8 cellular contexts compared by ENCODE assay signal in the genomic region with DNA sequence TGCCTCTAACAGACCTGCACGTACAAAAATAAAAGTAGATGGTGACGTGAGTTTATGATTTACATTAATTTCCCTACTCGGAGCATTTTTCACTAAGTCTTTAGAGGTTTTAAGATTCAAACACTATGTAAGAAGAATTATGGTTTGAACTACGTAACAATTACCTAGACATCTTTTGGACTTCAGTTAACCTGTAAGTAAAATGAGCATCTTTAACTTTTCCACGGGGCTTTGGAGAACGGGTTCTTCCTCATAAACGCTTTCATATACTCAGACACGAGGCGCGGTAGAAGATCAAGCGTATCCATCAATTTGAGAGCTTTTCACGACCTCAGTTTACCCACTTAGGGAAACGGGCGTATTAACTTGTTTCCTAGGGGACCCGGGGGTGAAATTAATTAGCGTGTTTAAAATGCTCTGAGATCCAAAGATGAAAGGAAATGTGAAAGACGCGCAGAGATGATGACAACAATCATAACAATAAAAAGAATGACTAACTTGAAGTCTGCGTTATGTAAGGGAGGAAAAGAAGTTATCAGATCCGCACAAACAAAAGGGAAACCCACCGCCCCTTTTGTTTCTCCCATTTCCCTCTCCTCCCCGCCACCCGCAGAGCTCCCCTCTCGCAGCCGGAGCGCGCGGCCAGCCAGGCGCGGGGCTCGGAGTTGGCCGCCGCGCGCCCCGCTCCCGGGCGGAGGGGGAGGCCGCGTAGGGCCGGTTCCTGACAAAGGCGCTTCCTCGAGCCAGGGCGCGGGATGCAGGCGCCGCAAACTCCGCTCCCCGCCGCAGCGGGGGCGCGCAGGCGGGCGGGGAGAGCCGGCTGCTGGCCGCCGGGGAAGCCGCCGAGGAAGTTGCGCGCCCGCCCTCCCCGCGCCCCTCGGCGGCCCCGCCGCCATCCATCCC. TPM values are rescaled to one million over a fixed set of nuclear protein-coding genes. Genes with fewer than 3 reads are reported as not detected.
A peak's percentile ranks its signal among the peaks of the same experiment; 100 is the strongest.
DNase-seq lines count a peak whose midpoint lies in the region; ATAC-seq, FAIRE-seq and TF ChIP-seq lines count a peak whose summit lies in the region.

No MANE protein-coding gene starts in this region.

- TF ChIP-seq EP300 in A549 (IDR thresholded peaks at IDR 0.05), result no peak

- TF ChIP-seq POLR2A in A549 (IDR thresholded peaks at IDR 0.05; ENCODE audit: low read length), result no peak

- H3K4me3 ChIP-seq in A549, result peak overlapping the region; percentile 81
- H3K4me3 ChIP-seq in fibroblast of mammary gland (ENCODE audit: control insufficient read depth, low read depth, low read length), result peak overlapping the region; percentile 88

- TF ChIP-seq CTCF in A549 (IDR thresholded peaks at IDR 0.05), result no peak; the same call in 2 of the 3 replicates
- TF ChIP-seq CTCF in fibroblast of mammary gland (conservative IDR thresholded peaks at IDR 0.05; ENCODE audit: control insufficient read depth, insufficient read depth, low read depth, low read length), result no peak

- no peaks in the 10 kb centered on the region; the same call in 2 of the 3 replicates for H3K4me1 ChIP-seq in A549

- H3K4me1 Mint-ChIP-seq in activated T-cell treated with anti-CD3 and anti-CD28 coated beads, Interleukin-2, amount 50 U/mL, for 4 hours (ENCODE audit: low read depth), result peaks cover 33% of the 10 kb centered on the region
- H3K4me1 Mint-ChIP-seq in naive thymus-derived CD8-positive, alpha-beta T cell, result peaks cover 17 to 39% (median 38%) of the 10 kb centered on the region in 4 donors

- H3K4me2 ChIP-seq in A549, result peak overlapping the region; percentile 76

- H3K36me3 Mint-ChIP-seq in activated T-cell treated with anti-CD3 and anti-CD28 coated beads, Interleukin-2, amount 50 U/mL, for 4 hours (ENCODE audit: insufficient read depth), result peaks cover 24% of the 10 kb centered on the region
- peaks cover 0 to 5% (median 0%) of the 10 kb centered on the region in 3 donors for H3K36me3 Mint-ChIP-seq in naive thymus-derived CD8-positive, alpha-beta T cell

- peak overlapping the region; percentile 68 to 81 for H3K27ac ChIP-seq in A549

- H3K9me3 Mint-ChIP-seq in activated T-cell treated with anti-CD3 and anti-CD28 coated beads, Interleukin-2, amount 50 U/mL, for 4 hours, result no peaks in the 10 kb centered on the region
- H3K9me3 Mint-ChIP-seq in naive thymus-derived CD8-positive, alpha-beta T cell, result no peaks in the 10 kb centered on the region

- FAIRE-seq in A549 (lab: Jason Lieb, UNC) (no peak), urothelium cell line (lab: Jason Lieb, UNC) (no peak)

- H3K9me3 ChIP-seq in A549, result no peaks in the 10 kb centered on the region

- peak; percentile 55 to 62 for ATAC-seq in A549
- ATAC-seq in GM18502 (IDR thresholded peaks at IDR 0.05; ENCODE audit: poor library complexity, unreplicated experiment), result peak; percentile 18
- ATAC-seq in HG02970 (IDR thresholded peaks at IDR 0.05; ENCODE audit: low FRiP score, unreplicated experiment), result peak; percentile 5
- ATAC-seq in activated T-cell treated with anti-CD3 and anti-CD28 coated beads, Interleukin-2, amount 50 U/mL, for 4 hours, result peak; percentile 34 to 36
- peak; percentile 19 to 26 for ATAC-seq in naive thymus-derived CD8-positive, alpha-beta T cell

- CTCF ChIA-PET in A549 (lab: Yijun Ruan, JAX), result no interaction called here

- 3% methylated on average over 39 of the region's 69 CpGs for WGBS in A549 (ENCODE audit: missing lambda C conversion rate)

- TF ChIP-seq RAD21 in A549 (conservative IDR thresholded peaks at IDR 0.05 in 1 of 2, IDR thresholded peaks at IDR 0.05 in 1 of 2), result no peak

- H3K4me3 Mint-ChIP-seq in activated T-cell treated with anti-CD3 and anti-CD28 coated beads, Interleukin-2, amount 50 U/mL, for 4 hours, result peak overlapping the region; percentile 93
- H3K4me3 Mint-ChIP-seq in naive thymus-derived CD8-positive, alpha-beta T cell, result peak overlapping the region; percentile 89 to 99 (median 96)

- peak overlapping the region; percentile 93 to 98 (median 97) for H3K27ac Mint-ChIP-seq in naive thymus-derived CD8-positive, alpha-beta T cell

- peak; percentile 26 to 28 for DNase-seq in A549 (ENCODE audit: low read depth in 1 of 2, low spot score in 1 of 2)
- peak; percentile 76 for DNase-seq in NCI-H2227 (lab: John Stamatoyannopoulos, UW; ENCODE audit: unreplicated experiment)
- peak; percentile 9 for DNase-seq in activated T-cell treated with anti-CD3 and anti-CD28 coated beads, Interleukin-2, amount 50 U/mL, for 4 hours
- peak; percentile 43 for DNase-seq in fibroblast of mammary gland (ENCODE audit: low read depth)
- peak in 9 of 10 donors; percentile 22 to 68 (median 37) for DNase-seq in naive thymus-derived CD8-positive, alpha-beta T cell
- peak; percentile 49 for DNase-seq in urothelium cell line (ENCODE audit: low spot score)

- POLR2A ChIA-PET in A549 (lab: Yijun Ruan, JAX), result interaction anchor here (0.5 to 0.6 kb wide), 2 partner anchors 184 to 774 kb away, joined by 3 to 4 read pairs; no protein-coding TSS in a partner anchor
- POLR2A ChIA-PET in naive thymus-derived CD8-positive, alpha-beta T cell (lab: Charles Lee), result interaction anchor here (0.5 to 2.9 kb wide), 8 partner anchors 9 to 308 kb away, joined by 3 to 22 read pairs (median 4); no protein-coding TSS in a partner anchor

- no peaks in the 10 kb centered on the region for H3K27me3 Mint-ChIP-seq in activated T-cell treated with anti-CD3 and anti-CD28 coated beads, Interleukin-2, amount 50 U/mL, for 4 hours (ENCODE audit: low read depth)
- H3K27me3 Mint-ChIP-seq in naive thymus-derived CD8-positive, alpha-beta T cell, result no peaks in the 10 kb centered on the region

TF ChIP-seq in A549, 52 proteins besides CTCF, POLR2A, EP300 and RAD21 (continues in another document):
- TF ChIP-seq MAFK (IDR thresholded peaks at IDR 0.05; ENCODE audit: partially characterized antibody) (no peak), PHF8 (IDR thresholded peaks at IDR 0.05; ENCODE audit: borderline replicate concordance, low read depth) (no peak), HDAC2 (IDR thresholded peaks at IDR 0.05) (no peak), CBX8 (IDR thresholded peaks at IDR 0.05) (no peak; the same call in 1 of the 2 replicates), HOXA7 (CRISPR knock-in tag; IDR thresholded peaks at IDR 0.05) (no peak), ZSCAN20 (CRISPR knock-in tag; IDR thresholded peaks at IDR 0.05) (no peak), KDM5A (IDR thresholded peaks at IDR 0.05) (no peak), ZFP36 (IDR thresholded peaks at IDR 0.05; ENCODE audit: borderline replicate concordance, partially characterized antibody) (peak; percentile 22), RARB (CRISPR knock-in tag; IDR thresholded peaks at IDR 0.05) (no peak), FOSL2 (IDR thresholded peaks at IDR 0.05) (no peak), FOSL2 (CRISPR knock-in tag; IDR thresholded peaks at IDR 0.05) (no peak), CHD2 (IDR thresholded peaks at IDR 0.05; ENCODE audit: low read length, partially characterized antibody) (no peak), BHLHE40 (IDR thresholded peaks at IDR 0.05; ENCODE audit: low read depth, low read length) (no peak), NFE2L2 (conservative IDR thresholded peaks at IDR 0.05; ENCODE audit: low read length) (no peak)
- TF ChIP-seq, protein P1, sequence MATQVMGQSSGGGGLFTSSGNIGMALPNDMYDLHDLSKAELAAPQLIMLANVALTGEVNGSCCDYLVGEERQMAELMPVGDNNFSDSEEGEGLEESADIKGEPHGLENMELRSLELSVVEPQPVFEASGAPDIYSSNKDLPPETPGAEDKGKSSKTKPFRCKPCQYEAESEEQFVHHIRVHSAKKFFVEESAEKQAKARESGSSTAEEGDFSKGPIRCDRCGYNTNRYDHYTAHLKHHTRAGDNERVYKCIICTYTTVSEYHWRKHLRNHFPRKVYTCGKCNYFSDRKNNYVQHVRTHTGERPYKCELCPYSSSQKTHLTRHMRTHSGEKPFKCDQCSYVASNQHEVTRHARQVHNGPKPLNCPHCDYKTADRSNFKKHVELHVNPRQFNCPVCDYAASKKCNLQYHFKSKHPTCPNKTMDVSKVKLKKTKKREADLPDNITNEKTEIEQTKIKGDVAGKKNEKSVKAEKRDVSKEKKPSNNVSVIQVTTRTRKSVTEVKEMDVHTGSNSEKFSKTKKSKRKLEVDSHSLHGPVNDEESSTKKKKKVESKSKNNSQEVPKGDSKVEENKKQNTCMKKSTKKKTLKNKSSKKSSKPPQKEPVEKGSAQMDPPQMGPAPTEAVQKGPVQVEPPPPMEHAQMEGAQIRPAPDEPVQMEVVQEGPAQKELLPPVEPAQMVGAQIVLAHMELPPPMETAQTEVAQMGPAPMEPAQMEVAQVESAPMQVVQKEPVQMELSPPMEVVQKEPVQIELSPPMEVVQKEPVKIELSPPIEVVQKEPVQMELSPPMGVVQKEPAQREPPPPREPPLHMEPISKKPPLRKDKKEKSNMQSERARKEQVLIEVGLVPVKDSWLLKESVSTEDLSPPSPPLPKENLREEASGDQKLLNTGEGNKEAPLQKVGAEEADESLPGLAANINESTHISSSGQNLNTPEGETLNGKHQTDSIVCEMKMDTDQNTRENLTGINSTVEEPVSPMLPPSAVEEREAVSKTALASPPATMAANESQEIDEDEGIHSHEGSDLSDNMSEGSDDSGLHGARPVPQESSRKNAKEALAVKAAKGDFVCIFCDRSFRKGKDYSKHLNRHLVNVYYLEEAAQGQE (IDR thresholded peaks at IDR 0.05), result no peak
- TF ChIP-seq, protein P2, sequence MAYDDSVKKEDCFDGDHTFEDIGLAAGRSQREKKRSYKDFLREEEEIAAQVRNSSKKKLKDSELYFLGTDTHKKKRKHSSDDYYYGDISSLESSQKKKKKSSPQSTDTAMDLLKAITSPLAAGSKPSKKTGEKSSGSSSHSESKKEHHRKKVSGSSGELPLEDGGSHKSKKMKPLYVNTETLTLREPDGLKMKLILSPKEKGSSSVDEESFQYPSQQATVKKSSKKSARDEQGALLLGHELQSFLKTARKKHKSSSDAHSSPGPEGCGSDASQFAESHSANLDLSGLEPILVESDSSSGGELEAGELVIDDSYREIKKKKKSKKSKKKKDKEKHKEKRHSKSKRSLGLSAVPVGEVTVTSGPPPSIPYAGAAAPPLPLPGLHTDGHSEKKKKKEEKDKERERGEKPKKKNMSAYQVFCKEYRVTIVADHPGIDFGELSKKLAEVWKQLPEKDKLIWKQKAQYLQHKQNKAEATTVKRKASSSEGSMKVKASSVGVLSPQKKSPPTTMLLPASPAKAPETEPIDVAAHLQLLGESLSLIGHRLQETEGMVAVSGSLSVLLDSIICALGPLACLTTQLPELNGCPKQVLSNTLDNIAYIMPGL (CRISPR knock-in tag; IDR thresholded peaks at IDR 0.05; ENCODE audit: borderline replicate concordance), result no peak

RNA-seq across cellular contexts. Expression of a gene that starts 0.8 kb away (rescaled TPM):
- polyA plus RNA-seq in A549 (2011; rRNA removed), result 3.7 and 5.1 TPM in 2 replicates
- polyA plus RNA-seq in A549 (2012; cell fraction: cytosol; rRNA removed), result 0.83 and 1.0 TPM in 2 replicates
- 0.95 and 1.6 TPM in 2 replicates for polyA plus RNA-seq in A549 (2012; cell fraction: nucleus; rRNA removed)
- 0.90 to 2.1 TPM (median 1.4 TPM) in 3 replicates for polyA plus RNA-seq in A549 (2017; fragmentation: RNase III; extraction: RNeasy Plus Mini Kit Qiagen cat#74134 plus additional on column Dnase treatment)
- polyA minus RNA-seq in A549 (2011; rRNA and poly(A)+ RNA removed), result 1.6 and 2.5 TPM in 2 replicates
- 10 to 100 TPM; 49.0 to 71.8 (median 68.1) TPM for total RNA-seq in activated T-cell treated with anti-CD3 and anti-CD28 coated beads, Interleukin-2, amount 50 U/mL, for 4 hours
- total RNA-seq in naive thymus-derived CD8-positive, alpha-beta T cell, result 10 to 100 TPM; 26.9 to 27.8 TPM
- 1 to 10 TPM; 4.7 to 5.8 (median 5.3) TPM for polyA plus RNA-seq in naive thymus-derived CD8-positive, alpha-beta T cell

Comparison
In these comparisons a context has a peak if more than half of its experiments do, and no peak if none do; other contexts are left out.
1. Peak in every context shown above with its lines: DNase-seq, ATAC-seq, H3K4me3 ChIP-seq and H3K27ac ChIP-seq.
2. ATAC-seq: peak in every context shown above with its lines; median percentile 58 in A549; 35 in activated T-cell treated with anti-CD3 and anti-CD28 coated beads, Interleukin-2, amount 50 U/mL, for 4 hours; 22 in naive thymus-derived CD8-positive, alpha-beta T cell; 18 in GM18502; 5 in HG02970.
3. DNase-seq: peak in every context shown above with its lines; median percentile 76 in NCI-H2227; 49 in urothelium cell line; 43 in fibroblast of mammary gland; 37 in naive thymus-derived CD8-positive, alpha-beta T cell; 27 in A549; 9 in activated T-cell treated with anti-CD3 and anti-CD28 coated beads, Interleukin-2, amount 50 U/mL, for 4 hours.